ENCODE assay signal across 26 cellular contexts in the genomic region with DNA sequence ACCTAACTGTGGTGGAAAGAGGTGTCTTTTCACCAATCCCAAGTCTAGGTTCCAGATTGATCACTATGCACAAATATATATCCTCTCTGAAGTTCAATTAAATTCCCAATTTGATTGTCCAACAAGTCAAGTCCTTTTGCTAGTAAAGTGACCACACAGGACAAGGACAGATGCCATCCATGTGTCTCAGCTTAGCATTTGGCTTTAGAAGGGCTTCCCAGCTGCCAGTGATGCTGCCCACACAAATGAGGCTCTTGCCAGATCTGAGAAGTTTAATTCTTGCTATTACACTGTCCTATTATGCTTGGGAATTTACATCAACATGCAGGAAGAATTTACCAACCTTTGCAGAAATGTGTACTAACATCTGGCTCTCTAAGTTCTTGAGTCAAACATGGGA.
"Had no signal": no experiment of that assay in that cellular context is flagged by ENCODE, and none has a peak within 500 bp of the region (broad histone marks: within the 10 kb centered on the region; RNA-seq: fewer than 3 reads in every experiment).

No MANE protein-coding gene starts in this region.

- H3K4me1 ChIP-seq: stomach, suprapubic skin, testis, thyroid gland, tibial artery, tibial nerve, transverse colon, upper lobe of left lung, upper lobe of right lung, uterus, vagina had no signal

- H3K4me3 ChIP-seq: stomach, suprapubic skin, testis, thoracic aorta, thyroid gland, tibial artery, tibial nerve, transverse colon, upper lobe of left lung, upper lobe of right lung, uterus, vagina had no signal

- H3K27me3 ChIP-seq: thyroid gland, tibial artery, tibial nerve, transverse colon, upper lobe of left lung, uterus, vagina had no signal

- H3K27ac ChIP-seq: stomach, suprapubic skin, testis, thoracic aorta, thyroid gland, tibial artery, tibial nerve, transverse colon, upper lobe of left lung, upper lobe of right lung, uterus, vagina had no signal

- ATAC-seq: stimulated activated effector memory CD8-positive, alpha-beta T cell treated with anti-CD3 and anti-CD28 coated beads, Interleukin-12 subunit alpha, Interleukin-12 subunit beta, amount 100 ng/mL, for 72 hours; stimulated activated memory B cell treated with anti-CD40 and anti-IgM and Interleukin-4, amounts not matched to agents 10 μg/mL and 1 μg/mL and 100 μg/mL, for 72 hours; stimulated activated naive B cell treated with anti-CD40 and anti-IgM and Interleukin-4, amounts not matched to agents 10 μg/mL and 1 μg/mL and 100 μg/mL, for 72 hours; stimulated activated naive CD8-positive, alpha-beta T cell treated with anti-CD3 and anti-CD28 coated beads, Interleukin-15, amount 100 ng/mL, for 72 hours; stimulated activated naive CD8-positive, alpha-beta T cell treated with anti-CD3 and anti-CD28 coated beads, Interleukin-15, Interleukin-2, amounts not matched to agents 100 U/mL and 50 U/mL, for 24 hours; upper lobe of right lung had no signal

- H3K9me3 ChIP-seq: stomach, suprapubic skin, testis, thoracic aorta, thyroid gland, tibial artery, tibial nerve, transverse colon, upper lobe of left lung, upper lobe of right lung, uterus, vagina had no signal

- DNase-seq: stimulated activated CD4-positive, alpha-beta T cell treated with anti-CD3 and anti-CD28 coated beads, Interleukin-2, amount 100 ng/mL, for 48 hours; stimulated activated CD4-positive, alpha-beta T cell treated with anti-CD3 and anti-CD28 coated beads, Interleukin-4, amount 100 ng/mL, for 1 hour; stimulated activated CD4-positive, alpha-beta T cell treated with anti-CD3 and anti-CD28 coated beads, Interleukin-4, amount 100 ng/mL, for 24 hours; stimulated activated CD4-positive, alpha-beta T cell treated with anti-CD3 and anti-CD28 coated beads, Interleukin-4, amount 100 ng/mL, for 4 hours; stimulated activated CD8-positive, alpha-beta memory T cell treated with anti-CD3 and anti-CD28 coated beads, Interleukin-4, amount 100 ng/mL, for 48 hours; stimulated activated naive B cell treated with anti-CD40 and anti-IgM and Interleukin-4, amounts not matched to agents 10 μg/mL and 1 μg/mL and 100 μg/mL, for 72 hours; stimulated activated naive CD4-positive, alpha-beta T cell; stimulated activated naive CD4-positive, alpha-beta T cell treated with Interleukin-2 at 50 U/mL for 16 hours; stimulated activated naive CD8-positive, alpha-beta T cell treated with anti-CD3 and anti-CD28 coated beads, Interleukin-15, amount 100 ng/mL, for 72 hours; stimulated activated naive CD8-positive, alpha-beta T cell treated with anti-CD3 and anti-CD28 coated beads, Interleukin-15, Interleukin-2, amounts not matched to agents 100 U/mL and 50 U/mL, for 24 hours; stomach; substantia nigra; testis; thyroid gland; tibial artery; transverse colon; trophoblast cell; upper lobe of left lung; upper lobe of right lung; uterus had no signal

- H3K36me3 ChIP-seq: suprapubic skin, thoracic aorta, thyroid gland, tibial artery, tibial nerve, transverse colon, upper lobe of left lung, upper lobe of right lung, uterus, vagina had no signal
